8 cellular contexts compared by ENCODE assay signal in genomic region chr14:24339284-24340151, GRCh38. TPM values are rescaled to one million over a fixed set of nuclear protein-coding genes. Genes with fewer than 3 reads are reported as not detected.
A peak's percentile ranks its signal among the peaks of the same experiment; 100 is the strongest.
DNase-seq lines count a peak whose midpoint lies in the region; ATAC-seq and TF ChIP-seq lines count a peak whose summit lies in the region.

RIPK3 (minus strand) TSS chr14:24339991; CDS start chr14:24339826, 165 bp downstream.

- CTCF ChIA-PET in activated CD8-positive, alpha-beta memory T cell treated with anti-CD3 and anti-CD28 coated beads, Interleukin-2, amount 10 ng/mL, durations not matched to agents 7 days and 5 days (lab: Charles Lee) = interaction anchor here (0.6 to 25.2 kb wide), 11 partner anchors 7 to 231 kb away, joined by 3 to 854 read pairs (median 6); partner anchors contain the start of genes CBLN3, CIDEB, KHNYN and LTB4R

- H3K27ac Mint-ChIP-seq in activated CD8-positive, alpha-beta memory T cell treated with anti-CD3 and anti-CD28 coated beads, Interleukin-2, amount 10 ng/mL, durations not matched to agents 7 days and 5 days = peak within 1 kb of the TSS; percentile 88

- WGBS in esophagus squamous epithelium, 2 donors = 15 to 18% methylated on average over 12 to 31 of the region's 51 CpGs
- 28 to 37% (median 31%) methylated on average over 42 to 51 of the region's 51 CpGs for WGBS in ovary, 3 donors

- H3K4me3 ChIP-seq in esophagus squamous epithelium (peak within 1 kb of the TSS; percentile 42 to 73 (median 54)), ovary (peak within 1 kb of the TSS; percentile 28), uterus (peak within 1 kb of the TSS; percentile 18 to 31)

- H3K36me3 ChIP-seq in esophagus squamous epithelium = peaks cover 0 to 30% (median 0%) of the 10 kb centered on the region in 3 donors
- H3K36me3 ChIP-seq in ovary = no peaks in the 10 kb centered on the region
- H3K36me3 ChIP-seq in uterus = no peaks in the 10 kb centered on the region

- H3K4me1 ChIP-seq in esophagus squamous epithelium (peaks cover 15 to 57% (median 19%) of the 10 kb centered on the region in 3 donors), ovary (ENCODE audit: insufficient read depth) (no peaks in the 10 kb centered on the region), uterus (peaks cover 0 to 2% of the 10 kb centered on the region in 2 donors)

- peak in 1 of 4 donors; percentile 47 for TF ChIP-seq POLR2A in esophagus squamous epithelium (IDR thresholded peaks at IDR 0.05)
- TF ChIP-seq POLR2A in ovary (IDR thresholded peaks at IDR 0.05) = no peak
- TF ChIP-seq POLR2A in uterus (IDR thresholded peaks at IDR 0.05) = no peak

- H3K9me3 ChIP-seq in esophagus squamous epithelium (no peaks in the 10 kb centered on the region), ovary (no peaks in the 10 kb centered on the region), uterus (no peaks in the 10 kb centered on the region)

- ATAC-seq in GM19452 (IDR thresholded peaks at IDR 0.05; ENCODE audit: unreplicated experiment) = peak; percentile 83
- ATAC-seq in activated CD8-positive, alpha-beta memory T cell treated with anti-CD3 and anti-CD28 coated beads, Interleukin-2, amount 10 ng/mL, durations not matched to agents 7 days and 5 days = peak; percentile 94

- H3K27me3 Mint-ChIP-seq in activated CD8-positive, alpha-beta memory T cell treated with anti-CD3 and anti-CD28 coated beads, Interleukin-2, amount 10 ng/mL, durations not matched to agents 7 days and 5 days = peaks cover 25% of the 10 kb centered on the region

- H3K27ac ChIP-seq in esophagus squamous epithelium (peak within 1 kb of the TSS; percentile 67 to 78 (median 72)), ovary (no peak within 1 kb of the TSS), uterus (no peak within 1 kb of the TSS)

- intact Hi-C loops in esophagus squamous epithelium (cut with DNase I) (no loop called here), ovary (cut with DNase I) (loop anchor here in 1 of 4 donors (5.0 kb wide), 1 partner anchor 338 kb away; no protein-coding TSS in a partner anchor), uterus (cut with DNase I; ENCODE audit: low total_unique reads) (loop anchor here (10.0 kb wide), 1 partner anchor 95 kb away; no protein-coding TSS in a partner anchor)

- peaks cover 21% of the 10 kb centered on the region for H3K36me3 Mint-ChIP-seq in activated CD8-positive, alpha-beta memory T cell treated with anti-CD3 and anti-CD28 coated beads, Interleukin-2, amount 10 ng/mL, durations not matched to agents 7 days and 5 days

- TF ChIP-seq EP300 in ovary (IDR thresholded peaks at IDR 0.05) = no peak

- TF ChIP-seq CTCF in esophagus squamous epithelium (IDR thresholded peaks at IDR 0.05) = no peak
- TF ChIP-seq CTCF in ovary (IDR thresholded peaks at IDR 0.05) = no peak
- TF ChIP-seq CTCF in uterus (IDR thresholded peaks at IDR 0.05) = no peak

- DNase-seq in AG20443 (ENCODE audit: low spot score) (peak; percentile 53), HT-29 (ENCODE audit: low spot score) (peak; percentile 73), esophagus squamous epithelium (lab: John Stamatoyannopoulos, UW) (no peak), ovary (no peak), uterus (no peak), T1000 (lab: John Stamatoyannopoulos, UW) (no peak)
- DNase-seq in activated CD8-positive, alpha-beta memory T cell treated with anti-CD3 and anti-CD28 coated beads, Interleukin-2, amount 10 ng/mL, durations not matched to agents 7 days and 5 days = peak; percentile 86

- peak within 1 kb of the TSS; percentile 91 for H3K4me3 Mint-ChIP-seq in activated CD8-positive, alpha-beta memory T cell treated with anti-CD3 and anti-CD28 coated beads, Interleukin-2, amount 10 ng/mL, durations not matched to agents 7 days and 5 days

- H3K27me3 ChIP-seq in esophagus squamous epithelium = peaks cover 0 to 17% (median 2%) of the 10 kb centered on the region in 4 donors
- H3K27me3 ChIP-seq in ovary = no peaks in the 10 kb centered on the region
- peaks cover 0 to 13% of the 10 kb centered on the region in 2 donors for H3K27me3 ChIP-seq in uterus

- H3K9me3 Mint-ChIP-seq in activated CD8-positive, alpha-beta memory T cell treated with anti-CD3 and anti-CD28 coated beads, Interleukin-2, amount 10 ng/mL, durations not matched to agents 7 days and 5 days (ENCODE audit: low read depth) = no peaks in the 10 kb centered on the region

- peaks cover 33% of the 10 kb centered on the region for H3K4me1 Mint-ChIP-seq in activated CD8-positive, alpha-beta memory T cell treated with anti-CD3 and anti-CD28 coated beads, Interleukin-2, amount 10 ng/mL, durations not matched to agents 7 days and 5 days

RNA-seq across cellular contexts. Expression of gene RIPK3, which starts in this region (rescaled TPM):
- total RNA-seq in HT-29 (2014; rRNA removed; shearing (Covaris generic)) = 20.7 and 24.9 TPM in 2 replicates
- total RNA-seq in activated CD8-positive, alpha-beta memory T cell treated with anti-CD3 and anti-CD28 coated beads, Interleukin-2, amount 10 ng/mL, durations not matched to agents 7 days and 5 days = 10 to 100 TPM; 22.9 to 29.4 TPM
- total RNA-seq in esophagus squamous epithelium (10 to 100 TPM; 10.3 to 21.4 (median 12.7) TPM), ovary (1 to 10 TPM in 5 of 7 donors, under 1 TPM in 2; 0.61 to 3.2 (median 1.1) TPM), uterus (100 to 1,000 TPM in 1 of 4 donors, 1 to 10 TPM in 2, under 1 TPM in 1; 0.29 to 123 (median 6.0) TPM)
- 1 to 10 TPM; 1.5 to 2.8 TPM for polyA plus RNA-seq in ovary

Comparison
In these comparisons a context has a peak if more than half of its experiments do, and no peak if none do; other contexts are left out.
1. DNase-seq: peak in AG20443 (single experiment), HT-29 (single experiment) and activated CD8-positive, alpha-beta memory T cell treated with anti-CD3 and anti-CD28 coated beads, Interleukin-2, amount 10 ng/mL, durations not matched to agents 7 days and 5 days (single experiment); none in esophagus squamous epithelium (single experiment), ovary (0 of 5), uterus (0 of 2) and T1000 (single experiment).
2. H3K27ac ChIP-seq: peak in esophagus squamous epithelium (4 of 4); none in ovary (0 of 2) and uterus (0 of 2).
3. Peak in every context shown above with its lines, with median percentiles within 50 percentile points of each other: H3K4me3 ChIP-seq.